In genomic region chr9:104743377-104743985, GRCh38 we compare ENCODE assay signal across 8 cellular contexts. TPM values are rescaled to one million over a fixed set of nuclear protein-coding genes. Genes with fewer than 3 reads are reported as not detected.
A peak's percentile ranks its signal among the peaks of the same experiment; 100 is the strongest.
DNase-seq lines count a peak whose midpoint lies in the region; TF ChIP-seq lines count a peak whose summit lies in the region.

No MANE protein-coding gene starts in this region.

- H3K27ac Mint-ChIP-seq in mesothelial cell of epicardium: no peak overlapping the region

- peak; percentile 66 for TF ChIP-seq CTCF in AG09319 (IDR thresholded peaks at IDR 0.05; ENCODE audit: low read depth, low read length)
- TF ChIP-seq CTCF in GM12873 (IDR thresholded peaks at IDR 0.05; ENCODE audit: insufficient read depth, low read depth, low read length, missing control alignments): peak; percentile 64
- TF ChIP-seq CTCF in HFF-Myc (IDR thresholded peaks at IDR 0.05; ENCODE audit: low read depth, low read length, missing control alignments): peak; percentile 52
- peak; percentile 63 for TF ChIP-seq CTCF in choroid plexus epithelial cell (conservative IDR thresholded peaks at IDR 0.05; ENCODE audit: low read depth, low read length)
- peak; percentile 52 for TF ChIP-seq CTCF in mesothelial cell of epicardium (IDR thresholded peaks at IDR 0.05; ENCODE audit: unreplicated experiment)

- H3K4me1 Mint-ChIP-seq in mesothelial cell of epicardium: peaks cover 12% of the 10 kb centered on the region

- peak; percentile 39 for DNase-seq in AG09319 (ENCODE audit: extremely low read depth, low read depth)
- peak; percentile 44 for DNase-seq in HFF-Myc (ENCODE audit: extremely low read depth, low read depth)
- DNase-seq in M059J (ENCODE audit: low read depth): peak; percentile 79
- DNase-seq in RKO (ENCODE audit: low spot score): peak; percentile 87
- peak; percentile 86 for DNase-seq in choroid plexus epithelial cell (ENCODE audit: low read depth)
- no peak for DNase-seq in mesothelial cell of epicardium (ENCODE audit: low spot score in 2 of 2, unreplicated experiment in 2 of 2)
- DNase-seq in cortex of kidney (lab: John Stamatoyannopoulos, UW): no peak

- no peaks in the 10 kb centered on the region for H3K36me3 Mint-ChIP-seq in mesothelial cell of epicardium

- H3K4me3 ChIP-seq in HFF-Myc (replicated peaks; ENCODE audit: low read depth, low read length): no peak overlapping the region
- no peak overlapping the region for H3K4me3 ChIP-seq in choroid plexus epithelial cell (ENCODE audit: low read depth, low read length)

- no peak overlapping the region for H3K4me3 Mint-ChIP-seq in mesothelial cell of epicardium

- H3K27me3 Mint-ChIP-seq in mesothelial cell of epicardium (ENCODE audit: low read depth): no peaks in the 10 kb centered on the region

- no peaks in the 10 kb centered on the region for H3K9me3 Mint-ChIP-seq in mesothelial cell of epicardium

RNA-seq across cellular contexts. Expression of gene NIPSNAP3A, which starts 4.0 kb away (rescaled TPM):
- 62.1 and 85.4 TPM in 2 replicates for total RNA-seq in M059J (2014; rRNA removed; shearing (Covaris generic))
- total RNA-seq in mesothelial cell of epicardium: 25.1 to 26.2 TPM (median 25.6 TPM) in 3 replicates

RNA-seq across cellular contexts. Expression of gene NIPSNAP3B, which starts 20.4 kb away (rescaled TPM):
- total RNA-seq in M059J (2014; rRNA removed; shearing (Covaris generic)): 0.79 and 1.0 TPM in 2 replicates
- total RNA-seq in mesothelial cell of epicardium: 9.2 to 10.1 TPM (median 9.9 TPM) in 3 replicates

RNA-seq across cellular contexts. Expression of gene OR13D1, which starts 49.2 kb away (rescaled TPM):
- total RNA-seq in M059J (2014; rRNA removed; shearing (Covaris generic)): not detected in 2 replicates
- not detected in 3 replicates for total RNA-seq in mesothelial cell of epicardium

Comparison
In these comparisons a context has a peak if more than half of its experiments do, and no peak if none do; other contexts are left out.
1. DNase-seq: peak in AG09319 (single experiment), HFF-Myc (single experiment), M059J (single experiment), RKO (single experiment) and choroid plexus epithelial cell (single experiment); none in mesothelial cell of epicardium (0 of 2) and cortex of kidney (single experiment).
2. Peak in every context shown above with its lines, with median percentiles within 50 percentile points of each other: CTCF ChIP-seq.